8 cellular contexts compared by ENCODE assay signal in genomic region chr9:126705767-126706697, GRCh38.
DNase-seq lines count a peak whose midpoint lies in the region; ATAC-seq, FAIRE-seq and TF ChIP-seq lines count a peak whose summit lies in the region.

No MANE protein-coding gene starts in this region.

- CTCF ChIA-PET in AG04449 (lab: Yijun Ruan, JAX) = interaction anchor here (0.6 to 8.2 kb wide), 28 partner anchors 9 to 1055 kb away, joined by 3 to 252 read pairs (median 8); no protein-coding TSS in a partner anchor

- H3K4me1 ChIP-seq in SJCRH30 (peaks cover 11% of the 10 kb centered on the region), heart left ventricle (peaks cover 0 to 21% (median 12%) of the 10 kb centered on the region in 12 donors), small intestine (ENCODE audit: control insufficient read depth in 2 of 2, insufficient read depth in 1 of 2, low read depth in 1 of 2, low read length in 1 of 2) (no peaks in the 10 kb centered on the region)

- no peak overlapping the region for H3K4me3 ChIP-seq in AG04449 (ENCODE audit: low read depth, low read length)
- H3K4me3 ChIP-seq in SJCRH30 = no peak overlapping the region
- peak overlapping the region in 4 of 12 donors; percentile 3 to 36 (median 14) for H3K4me3 ChIP-seq in heart left ventricle
- H3K4me3 ChIP-seq in small intestine (ENCODE audit: low read depth in 1 of 2, low read length in 2 of 2) = no peak overlapping the region

- WGBS in heart left ventricle, 4 donors = 36 to 51% (median 39%) methylated on average over 27 to 41 of the region's 41 CpGs
- WGBS in small intestine, 3 donors = 33 to 39% (median 35%) methylated on average over 38 to 41 of the region's 41 CpGs

- ATAC-seq in heart left ventricle = peak in 3 of 4 donors; percentile 39 to 57 (median 50)
- no peak for ATAC-seq in GM18873 (IDR thresholded peaks at IDR 0.05; ENCODE audit: low FRiP score, unreplicated experiment)
- no peak for ATAC-seq in GM21390 (IDR thresholded peaks at IDR 0.05; ENCODE audit: unreplicated experiment)

- H3K36me3 ChIP-seq in SJCRH30 = no peaks in the 10 kb centered on the region
- no peaks in the 10 kb centered on the region for H3K36me3 ChIP-seq in heart left ventricle
- H3K36me3 ChIP-seq in small intestine (ENCODE audit: control insufficient read depth in 2 of 2, insufficient read depth in 2 of 2, low read length in 2 of 2) = no peaks in the 10 kb centered on the region

- no peak for FAIRE-seq in small intestine (lab: Jason Lieb, UNC)

- DNase-seq in AG04449 (ENCODE audit: low read depth, low spot score) (no peak), GM13976 (ENCODE audit: low spot score) (peak; percentile 82), SJCRH30 (peak; percentile 79 to 87), heart left ventricle (peak in 3 of 5 donors; percentile 37 to 81 (median 70)), small intestine (peak; percentile 56)
- peak; percentile 63 for DNase-seq in activated effector memory CD4-positive, alpha-beta T cell treated with Interleukin-2 at 50 U/mL for 16 hours

- 0 out of 2 replicates have a peak, but pooled peaks cover 4% of the 10 kb centered on the region for H3K27me3 ChIP-seq in SJCRH30
- H3K27me3 ChIP-seq in heart left ventricle = peaks cover 17 to 56% (median 36%) of the 10 kb centered on the region in 9 donors
- H3K27me3 ChIP-seq in small intestine (ENCODE audit: control insufficient read depth in 2 of 2, insufficient read depth in 2 of 2, low read length in 2 of 2) = peaks cover 2 to 25% of the 10 kb centered on the region in 2 donors

- peak; percentile 71 for TF ChIP-seq CTCF in AG04449 (IDR thresholded peaks at IDR 0.05; ENCODE audit: insufficient read depth, low read length, missing control alignments)
- peak; percentile 87 for TF ChIP-seq CTCF in GM13976 (IDR thresholded peaks at IDR 0.05; ENCODE audit: borderline replicate concordance, control extremely low read depth, extremely low read depth, insufficient read depth, missing control alignments)
- peak; percentile 33 to 62 (median 52) for TF ChIP-seq CTCF in heart left ventricle (IDR thresholded peaks at IDR 0.05)

- TF ChIP-seq POLR2A in heart left ventricle (IDR thresholded peaks at IDR 0.05) = no peak

- intact Hi-C loops in heart left ventricle (cut with DNase I) = loop anchor here (1.0 to 2.0 kb wide), 3 partner anchors 75 to 77 kb away; no protein-coding TSS in a partner anchor

- no peak overlapping the region for H3K27ac ChIP-seq in SJCRH30
- no peak overlapping the region for H3K27ac ChIP-seq in heart left ventricle
- no peak overlapping the region for H3K27ac ChIP-seq in small intestine (ENCODE audit: low read depth in 1 of 2, low read length in 1 of 2)

- in situ Hi-C loops in GM13976 (cut with MboI; ENCODE audit: low sequenced_read_pairs, unreplicated experiment) = loop anchor here (5.0 kb wide), 1 partner anchor 76 kb away; no protein-coding TSS in a partner anchor

- POLR2A ChIA-PET in AG04449 (lab: Yijun Ruan, JAX) = no interaction called here

- H3K9me3 ChIP-seq in SJCRH30 (replicated peaks) (no peaks in the 10 kb centered on the region), heart left ventricle (no peaks in the 10 kb centered on the region), small intestine (ENCODE audit: control insufficient read depth, low read depth) (no peaks in the 10 kb centered on the region)

Comparison
In these comparisons a context has a peak if more than half of its experiments do, and no peak if none do; other contexts are left out.
1. ATAC-seq: peak in heart left ventricle (3 of 4); none in GM18873 (single experiment) and GM21390 (single experiment).
2. Peak in every context shown above with its lines, with median percentiles within 50 percentile points of each other: CTCF ChIP-seq.